In the genomic region with DNA sequence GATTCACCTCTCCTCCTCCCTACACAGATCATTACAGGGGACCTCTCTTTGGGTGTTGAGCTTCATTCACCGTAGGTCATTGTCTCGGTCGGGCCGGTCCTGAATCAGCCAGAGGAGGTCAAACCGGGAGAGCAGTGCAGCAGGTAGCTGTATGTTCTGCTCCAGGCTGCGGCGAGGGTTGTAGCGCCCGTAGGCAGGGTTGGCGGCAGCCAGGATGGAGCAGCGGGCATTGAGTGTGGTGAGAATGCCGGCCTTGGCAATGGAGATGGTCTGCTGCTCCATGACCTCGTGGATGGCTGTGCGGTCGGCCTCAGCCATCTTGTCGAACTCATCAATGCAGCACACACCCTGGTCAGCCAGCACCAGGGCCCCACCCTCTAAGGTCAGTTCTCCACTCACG, we compare ENCODE assay signal across 1 cellular context.
TF ChIP-seq lines count a peak whose summit lies in the region.

No MANE protein-coding gene starts in this region.

TF ChIP-seq in HepG2, 621 proteins besides CTCF, POLR2A, EP300 and RAD21:
- TF ChIP-seq RBFOX2 (IDR thresholded peaks at IDR 0.05; ENCODE audit: low read depth, low read length) (peak; percentile 63), MIXL1 (CRISPR knock-in tag; IDR thresholded peaks at IDR 0.05) (no peak), AGO2 (optimal IDR thresholded peaks at IDR 0.05; ENCODE audit: low read depth, low read length) (peak; percentile 79), ATRX (CRISPR knock-in tag; IDR thresholded peaks at IDR 0.05; ENCODE audit: borderline replicate concordance) (no peak), RBM39 (IDR thresholded peaks at IDR 0.05; ENCODE audit: low read depth, low read length, poor library complexity, severe bottlenecking) (no peak), SAFB2 (CRISPR knock-in tag; IDR thresholded peaks at IDR 0.05; ENCODE audit: borderline replicate concordance, low read depth) (no peak)
